Comparison of ENCODE assay signal across 18 cellular contexts in the genomic region with DNA sequence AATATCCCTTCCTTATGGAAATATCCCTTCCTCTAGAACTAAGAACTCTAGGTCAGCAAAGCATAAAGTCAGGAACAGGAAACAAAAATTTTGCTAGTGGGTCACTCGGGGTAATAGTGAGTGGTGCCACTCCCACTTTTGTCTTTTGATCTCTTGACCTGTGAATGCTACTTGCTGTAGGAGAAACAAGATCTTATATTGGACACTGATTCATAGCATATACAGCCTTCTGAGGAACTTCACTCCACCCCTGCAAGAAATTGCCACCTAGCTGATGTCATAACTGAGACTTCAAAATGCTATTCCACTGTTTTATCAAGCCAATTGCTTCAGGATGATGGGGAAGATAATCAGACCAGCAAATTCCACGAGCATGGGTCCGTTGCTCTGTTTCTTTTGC. TPM values are rescaled to one million over a fixed set of nuclear protein-coding genes. Genes with fewer than 3 reads are reported as not detected.
"Had no signal": no experiment of that assay in that cellular context is flagged by ENCODE, and none has a peak within 500 bp of the region (broad histone marks: within the 10 kb centered on the region; RNA-seq: fewer than 3 reads in every experiment).

No MANE protein-coding gene starts in this region.

- DNase-seq: IMR-90, KG1, MG63, NCI-H1092, NCI-H1105 treated with DMSO at 0.1 percent for 48 hours, NCI-H1417 treated with DMSO at 0.1 percent for 48 hours, NCI-H1694 treated with DMSO at 0.1 percent for 48 hours, NCI-H2029, NCI-H2081 treated with DMSO at 0.1 percent for 48 hours, NCI-H2171, NCI-H226, NCI-H446, NCI-H510A, NCI-H524 treated with DMSO at 0.1 percent for 48 hours, NCI-H774, SK-N-SH had no signal

- H3K9ac ChIP-seq: SK-N-SH had no signal

- H3K9me3 ChIP-seq: MG63, SK-N-SH had no signal

- H3K27ac ChIP-seq: RWPE1 had no signal

- H3K4me3 ChIP-seq: MG63 had no signal

- H3K4me2 ChIP-seq: SK-N-SH had no signal

- H3K9me2 ChIP-seq: SK-N-SH had no signal

- H3K27me3 ChIP-seq: MG63 had no signal

- H3K36me3 ChIP-seq: MG63 had no signal

RNA-seq across cellular contexts. Expression of a gene that starts 53.3 kb away (rescaled TPM):
- total RNA-seq: SK-MEL-5 had no signal
